28 cellular contexts compared by ENCODE assay signal in genomic region chrX:85569096-85569495, GRCh38.
"Had no signal": no experiment of that assay in that cellular context is flagged by ENCODE, and none has a peak within 500 bp of the region (broad histone marks: within the 10 kb centered on the region; RNA-seq: fewer than 3 reads in every experiment).

No MANE protein-coding gene starts in this region.

- ATAC-seq: activated CD8-positive, alpha-beta T cell treated with anti-CD3 and anti-CD28 coated beads for 36 hours; activated T-cell treated with anti-CD3 and anti-CD28 coated beads, Interleukin-2, amount 50 U/mL, for 4 hours; activated T-helper 17 cell treated with anti-CD3 and anti-CD28 coated beads, Interleukin-2, amount 50 U/mL, for 72 hours; esophagus mucosa; heart left ventricle; left lung; lower lobe of right lung; naive thymus-derived CD8-positive, alpha-beta T cell; sciatic nerve; stimulated activated effector memory CD8-positive, alpha-beta T cell treated with anti-CD3 and anti-CD28 coated beads, Interleukin-12 subunit alpha, Interleukin-12 subunit beta, amount 100 ng/mL, for 72 hours; stimulated activated naive CD8-positive, alpha-beta T cell treated with anti-CD3 and anti-CD28 coated beads, Interleukin-15, amount 100 ng/mL, for 72 hours had no signal

- H3K36me3 Mint-ChIP-seq: naive thymus-derived CD8-positive, alpha-beta T cell; stimulated activated effector memory CD8-positive, alpha-beta T cell treated with anti-CD3 and anti-CD28 coated beads, Interleukin-12 subunit alpha, Interleukin-12 subunit beta, amount 100 ng/mL, for 72 hours; type B pancreatic cell had no signal

- H3K4me3 Mint-ChIP-seq: activated B cell treated with CpG ODN at 0.5 μM for 24 hours; activated CD8-positive, alpha-beta T cell treated with anti-CD3 and anti-CD28 coated beads for 36 hours; activated T-cell treated with anti-CD3 and anti-CD28 coated beads, Interleukin-2, amount 50 U/mL, for 4 hours; activated T-helper 17 cell treated with anti-CD3 and anti-CD28 coated beads, Interleukin-2, amount 50 U/mL, for 72 hours; naive thymus-derived CD8-positive, alpha-beta T cell; stimulated activated effector memory CD8-positive, alpha-beta T cell treated with anti-CD3 and anti-CD28 coated beads, Interleukin-12 subunit alpha, Interleukin-12 subunit beta, amount 100 ng/mL, for 72 hours; stimulated activated naive CD8-positive, alpha-beta T cell treated with anti-CD3 and anti-CD28 coated beads, Interleukin-15, amount 100 ng/mL, for 72 hours; type B pancreatic cell had no signal

- DNase-seq: activated B cell treated with CpG ODN at 0.5 μM for 24 hours; activated CD4-positive, alpha-beta T cell treated with anti-CD3 and anti-CD28 coated beads, Interleukin-2, amount 50 U/mL, for 1 hour; activated CD8-positive, alpha-beta T cell treated with anti-CD3 and anti-CD28 coated beads for 36 hours; activated gamma-delta T cell treated with Interleukin-2 at 50 U/mL for 16 hours; activated naive CD4-positive, alpha-beta T cell treated with anti-CD3 and anti-CD28 coated beads, Interleukin-2, amount 50 U/mL, for 16 hours; activated T-cell treated with anti-CD3 and anti-CD28 coated beads, Interleukin-2, amount 50 U/mL, for 4 hours; amniotic stem cell; caudate nucleus; cortex of kidney; foreskin fibroblast; heart left ventricle; left lung; lower lobe of right lung; mesenchymal stem cell; naive thymus-derived CD8-positive, alpha-beta T cell; ovary; retina; stimulated activated CD4-positive, alpha-beta T cell treated with anti-CD3 and anti-CD28 coated beads, Interleukin-4, amount 100 ng/mL, for 24 hours; stimulated activated naive CD8-positive, alpha-beta T cell treated with anti-CD3 and anti-CD28 coated beads, Interleukin-15, amount 100 ng/mL, for 72 hours; substantia nigra; T-helper 2 cell; uterus had no signal

- H3K27me3 Mint-ChIP-seq: activated B cell treated with CpG ODN at 0.5 μM for 24 hours; activated CD8-positive, alpha-beta T cell treated with anti-CD3 and anti-CD28 coated beads for 36 hours; activated T-helper 17 cell treated with anti-CD3 and anti-CD28 coated beads, Interleukin-2, amount 50 U/mL, for 72 hours; progenitor cell of endocrine pancreas; stimulated activated naive CD8-positive, alpha-beta T cell treated with anti-CD3 and anti-CD28 coated beads, Interleukin-15, amount 100 ng/mL, for 72 hours; type B pancreatic cell had no signal

- H3K4me1 Mint-ChIP-seq: activated B cell treated with CpG ODN at 0.5 μM for 24 hours; activated T-helper 17 cell treated with anti-CD3 and anti-CD28 coated beads, Interleukin-2, amount 50 U/mL, for 72 hours; naive thymus-derived CD8-positive, alpha-beta T cell; stimulated activated effector memory CD8-positive, alpha-beta T cell treated with anti-CD3 and anti-CD28 coated beads, Interleukin-12 subunit alpha, Interleukin-12 subunit beta, amount 100 ng/mL, for 72 hours; stimulated activated naive CD8-positive, alpha-beta T cell treated with anti-CD3 and anti-CD28 coated beads, Interleukin-15, amount 100 ng/mL, for 72 hours had no signal

- H3K27ac Mint-ChIP-seq: activated B cell treated with CpG ODN at 0.5 μM for 24 hours; activated CD8-positive, alpha-beta T cell treated with anti-CD3 and anti-CD28 coated beads for 36 hours; activated T-helper 17 cell treated with anti-CD3 and anti-CD28 coated beads, Interleukin-2, amount 50 U/mL, for 72 hours; naive thymus-derived CD8-positive, alpha-beta T cell; progenitor cell of endocrine pancreas; stimulated activated effector memory CD8-positive, alpha-beta T cell treated with anti-CD3 and anti-CD28 coated beads, Interleukin-12 subunit alpha, Interleukin-12 subunit beta, amount 100 ng/mL, for 72 hours; type B pancreatic cell had no signal

- H3K9me3 Mint-ChIP-seq: activated B cell treated with CpG ODN at 0.5 μM for 24 hours; activated CD8-positive, alpha-beta T cell treated with anti-CD3 and anti-CD28 coated beads for 36 hours; activated T-cell treated with anti-CD3 and anti-CD28 coated beads, Interleukin-2, amount 50 U/mL, for 4 hours; stimulated activated effector memory CD8-positive, alpha-beta T cell treated with anti-CD3 and anti-CD28 coated beads, Interleukin-12 subunit alpha, Interleukin-12 subunit beta, amount 100 ng/mL, for 72 hours; stimulated activated naive CD8-positive, alpha-beta T cell treated with anti-CD3 and anti-CD28 coated beads, Interleukin-15, amount 100 ng/mL, for 72 hours had no signal
